1 cellular context compared by ENCODE assay signal in the genomic region with DNA sequence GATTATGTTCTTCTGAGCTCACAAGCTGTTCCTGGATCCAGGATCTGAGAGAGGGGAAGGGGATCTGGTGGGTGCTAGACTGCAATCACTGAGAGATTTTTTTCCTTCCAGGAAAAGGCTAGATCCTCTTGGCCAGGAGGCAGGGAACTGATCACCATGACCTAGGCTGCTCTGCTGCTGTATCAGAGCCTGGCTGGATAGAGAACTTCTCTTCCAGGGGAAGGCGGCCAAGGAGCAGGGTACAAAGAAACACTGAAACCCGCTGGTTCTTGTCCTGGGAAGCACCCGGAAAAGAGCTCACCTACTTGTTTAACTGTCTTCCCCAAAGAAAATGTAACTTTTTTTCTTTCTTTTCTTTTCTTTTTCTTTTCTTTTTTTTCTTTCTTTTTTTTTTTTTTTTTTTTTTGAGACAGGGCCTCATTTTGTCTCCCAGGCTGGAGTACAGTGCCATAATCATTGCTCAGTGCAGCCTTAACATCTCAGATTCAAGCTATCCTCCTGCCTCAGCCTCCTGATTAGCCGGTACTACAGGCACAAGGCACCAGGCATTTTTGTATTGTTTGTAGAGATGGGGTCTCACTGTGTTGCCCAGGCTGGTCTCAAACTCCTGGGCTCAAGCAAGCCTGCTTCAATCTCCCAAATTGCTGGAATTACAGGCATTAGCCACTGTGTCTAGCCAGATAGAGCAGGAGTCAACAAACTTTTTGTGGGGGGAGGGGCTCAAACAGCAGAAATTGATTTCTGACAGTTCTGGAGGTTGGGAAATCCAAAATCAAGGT.
TF ChIP-seq lines count a peak whose summit lies in the region.

No MANE protein-coding gene starts in this region.

TF ChIP-seq in GM12878, 131 proteins besides CTCF, POLR2A, EP300 and RAD21 (continued from another document):
- TF ChIP-seq ATF7 (IDR thresholded peaks at IDR 0.05; ENCODE audit: low read depth) (no peak), BCL11A (IDR thresholded peaks at IDR 0.05; ENCODE audit: low read depth, low read length) (no peak), ESRRA (IDR thresholded peaks at IDR 0.05; ENCODE audit: low read length) (no peak), IRF4 (IDR thresholded peaks at IDR 0.05; ENCODE audit: low read depth, low read length) (no peak), NR2F1 (conservative IDR thresholded peaks at IDR 0.05) (no peak), CREM (IDR thresholded peaks at IDR 0.05; ENCODE audit: low read depth) (no peak), POU2F2 (IDR thresholded peaks at IDR 0.05; ENCODE audit: borderline replicate concordance, low read depth, low read length) (no peak), CEBPB (IDR thresholded peaks at IDR 0.05; ENCODE audit: borderline replicate concordance in 1 of 2, low read depth in 2 of 2, low read length in 2 of 2) (no peak), SREBF1 (IDR thresholded peaks at IDR 0.05; ENCODE audit: low read length) (no peak), SMAD5 (IDR thresholded peaks at IDR 0.05; ENCODE audit: low read depth) (no peak), TAF1 (IDR thresholded peaks at IDR 0.05; ENCODE audit: borderline replicate concordance, low read depth, low read length) (no peak), YBX1 (IDR thresholded peaks at IDR 0.05) (no peak), RUNX3 (IDR thresholded peaks at IDR 0.05; ENCODE audit: low read length) (no peak), HDGF (IDR thresholded peaks at IDR 0.05) (no peak), PAX5 (IDR thresholded peaks at IDR 0.05; ENCODE audit: borderline replicate concordance, low read depth, low read length) (no peak), FOXK2 (IDR thresholded peaks at IDR 0.05) (no peak)
- TF ChIP-seq, protein P1, sequence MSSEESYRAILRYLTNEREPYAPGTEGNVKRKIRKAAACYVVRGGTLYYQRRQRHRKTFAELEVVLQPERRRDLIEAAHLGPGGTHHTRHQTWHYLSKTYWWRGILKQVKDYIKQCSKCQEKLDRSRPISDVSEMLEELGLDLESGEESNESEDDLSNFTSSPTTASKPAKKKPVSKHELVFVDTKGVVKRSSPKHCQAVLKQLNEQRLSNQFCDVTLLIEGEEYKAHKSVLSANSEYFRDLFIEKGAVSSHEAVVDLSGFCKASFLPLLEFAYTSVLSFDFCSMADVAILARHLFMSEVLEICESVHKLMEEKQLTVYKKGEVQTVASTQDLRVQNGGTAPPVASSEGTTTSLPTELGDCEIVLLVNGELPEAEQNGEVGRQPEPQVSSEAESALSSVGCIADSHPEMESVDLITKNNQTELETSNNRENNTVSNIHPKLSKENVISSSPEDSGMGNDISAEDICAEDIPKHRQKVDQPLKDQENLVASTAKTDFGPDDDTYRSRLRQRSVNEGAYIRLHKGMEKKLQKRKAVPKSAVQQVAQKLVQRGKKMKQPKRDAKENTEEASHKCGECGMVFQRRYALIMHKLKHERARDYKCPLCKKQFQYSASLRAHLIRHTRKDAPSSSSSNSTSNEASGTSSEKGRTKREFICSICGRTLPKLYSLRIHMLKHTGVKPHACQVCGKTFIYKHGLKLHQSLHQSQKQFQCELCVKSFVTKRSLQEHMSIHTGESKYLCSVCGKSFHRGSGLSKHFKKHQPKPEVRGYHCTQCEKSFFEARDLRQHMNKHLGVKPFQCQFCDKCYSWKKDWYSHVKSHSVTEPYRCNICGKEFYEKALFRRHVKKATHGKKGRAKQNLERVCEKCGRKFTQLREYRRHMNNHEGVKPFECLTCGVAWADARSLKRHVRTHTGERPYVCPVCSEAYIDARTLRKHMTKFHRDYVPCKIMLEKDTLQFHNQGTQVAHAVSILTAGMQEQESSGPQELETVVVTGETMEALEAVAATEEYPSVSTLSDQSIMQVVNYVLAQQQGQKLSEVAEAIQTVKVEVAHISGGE (CRISPR knock-in tag; IDR thresholded peaks at IDR 0.05) = no peak
- TF ChIP-seq, protein P2, sequence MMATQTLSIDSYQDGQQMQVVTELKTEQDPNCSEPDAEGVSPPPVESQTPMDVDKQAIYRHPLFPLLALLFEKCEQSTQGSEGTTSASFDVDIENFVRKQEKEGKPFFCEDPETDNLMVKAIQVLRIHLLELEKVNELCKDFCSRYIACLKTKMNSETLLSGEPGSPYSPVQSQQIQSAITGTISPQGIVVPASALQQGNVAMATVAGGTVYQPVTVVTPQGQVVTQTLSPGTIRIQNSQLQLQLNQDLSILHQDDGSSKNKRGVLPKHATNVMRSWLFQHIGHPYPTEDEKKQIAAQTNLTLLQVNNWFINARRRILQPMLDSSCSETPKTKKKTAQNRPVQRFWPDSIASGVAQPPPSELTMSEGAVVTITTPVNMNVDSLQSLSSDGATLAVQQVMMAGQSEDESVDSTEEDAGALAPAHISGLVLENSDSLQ (IDR thresholded peaks at IDR 0.05) = no peak
